Comparison of ENCODE assay signal across 1 cellular context in genomic region chrX:3678287-3678686, GRCh38.
TF ChIP-seq lines count a peak whose summit lies in the region.

No MANE protein-coding gene starts in this region.

TF ChIP-seq in K562, 482 proteins besides CTCF, POLR2A, EP300 and RAD21:
- TF ChIP-seq ZNF316 (IDR thresholded peaks at IDR 0.05), result peak; percentile 24; the same call in 1 of the 2 replicates
- peak; percentile 28 for TF ChIP-seq DACH1 (IDR thresholded peaks at IDR 0.05; ENCODE audit: partially characterized antibody)
- no peak for TF ChIP-seq ZFP1 (CRISPR knock-in tag; IDR thresholded peaks at IDR 0.05)
- peak; percentile 18; the same call in 1 of the 2 replicates for TF ChIP-seq NFE2L1 (tag; IDR thresholded peaks at IDR 0.05; ENCODE audit: borderline replicate concordance, low read depth)
- peak; percentile 67 for TF ChIP-seq MAFG (tag; conservative IDR thresholded peaks at IDR 0.05)
- peak; percentile 61 for TF ChIP-seq NFE2 (IDR thresholded peaks at IDR 0.05; ENCODE audit: low read depth)
- no peak for TF ChIP-seq ZNF174 (CRISPR knock-in tag; IDR thresholded peaks at IDR 0.05)
TF ChIP-seq in K562: peak in this region for 5.
